In genomic region chr16:22217890-22218730, GRCh38 we compare ENCODE assay signal across 8 cellular contexts. TPM values are rescaled to one million over a fixed set of nuclear protein-coding genes. Genes with fewer than 3 reads are reported as not detected.
DNase-seq lines count a peak whose midpoint lies in the region; ATAC-seq and TF ChIP-seq lines count a peak whose summit lies in the region.

No MANE protein-coding gene starts in this region.

- intact Hi-C loops in gastrocnemius medialis (cut with DNase I; ENCODE audit: low total_unique reads): loop anchor here (10.0 kb wide), 1 partner anchor 703 kb away; no protein-coding TSS in a partner anchor

- H3K9me3 Mint-ChIP-seq in activated T-cell treated with anti-CD3 and anti-CD28 coated beads, Interleukin-2, amount 50 U/mL, for 4 hours: no peaks in the 10 kb centered on the region
- no peaks in the 10 kb centered on the region for H3K9me3 Mint-ChIP-seq in T-helper 2 cell treated with Interferon-gamma antibody and Interleukin-4, amounts not matched to agents 5 μg/mL and 100 μg/mL, for 36 hours

- H3K27me3 ChIP-seq in gastrocnemius medialis: no peaks in the 10 kb centered on the region

- no peak for DNase-seq in activated T-cell treated with anti-CD3 and anti-CD28 coated beads, Interleukin-2, amount 50 U/mL, for 4 hours
- no peak for DNase-seq in activated T-cell treated with anti-CD3 and anti-CD28 coated beads, Interleukin-2, amount 50 U/mL, for 1 hour
- no peak for DNase-seq in T-helper 2 cell treated with Interferon-gamma antibody and Interleukin-4, amounts not matched to agents 5 μg/mL and 100 μg/mL, for 36 hours (ENCODE audit: low spot score)
- DNase-seq in gastrocnemius medialis: peak in 1 of 2 donors; percentile 57
- DNase-seq in cerebellum (ENCODE audit: low spot score): no peak
- no peak for DNase-seq in medulla oblongata (ENCODE audit: extremely low spot score)
- no peak for DNase-seq in stimulated activated CD4-positive, alpha-beta T cell treated with anti-CD3 and anti-CD28 coated beads, Interleukin-4, amount 100 ng/mL, for 4 hours

- peak overlapping the region; percentile 14 for H3K27ac Mint-ChIP-seq in T-helper 2 cell treated with Interferon-gamma antibody and Interleukin-4, amounts not matched to agents 5 μg/mL and 100 μg/mL, for 36 hours

- TF ChIP-seq CTCF in gastrocnemius medialis (IDR thresholded peaks at IDR 0.05 in 4 of 5, conservative IDR thresholded peaks at IDR 0.05 in 1 of 5): no peak

- H3K4me3 ChIP-seq in gastrocnemius medialis: no peak overlapping the region

- TF ChIP-seq POLR2A in gastrocnemius medialis (IDR thresholded peaks at IDR 0.05): peak in 1 of 2 donors; percentile 10

- peaks cover 8% of the 10 kb centered on the region for H3K4me1 Mint-ChIP-seq in activated T-cell treated with anti-CD3 and anti-CD28 coated beads, Interleukin-2, amount 50 U/mL, for 4 hours (ENCODE audit: low read depth)
- peaks cover 41% of the 10 kb centered on the region for H3K4me1 Mint-ChIP-seq in T-helper 2 cell treated with Interferon-gamma antibody and Interleukin-4, amounts not matched to agents 5 μg/mL and 100 μg/mL, for 36 hours (ENCODE audit: low read depth)

- H3K36me3 ChIP-seq in gastrocnemius medialis: no peaks in the 10 kb centered on the region

- ATAC-seq in activated T-cell treated with anti-CD3 and anti-CD28 coated beads, Interleukin-2, amount 50 U/mL, for 4 hours: peak; percentile 58 to 72
- ATAC-seq in HG02678 (IDR thresholded peaks at IDR 0.05; ENCODE audit: unreplicated experiment) (peak; percentile 88), gastrocnemius medialis (peak in 1 of 2 donors; percentile 14)

- H3K9me3 ChIP-seq in gastrocnemius medialis: no peaks in the 10 kb centered on the region

- peaks cover 61 to 64% of the 10 kb centered on the region in 2 donors for H3K4me1 ChIP-seq in gastrocnemius medialis

- H3K36me3 Mint-ChIP-seq in activated T-cell treated with anti-CD3 and anti-CD28 coated beads, Interleukin-2, amount 50 U/mL, for 4 hours (ENCODE audit: insufficient read depth): peaks cover 12% of the 10 kb centered on the region
- H3K36me3 Mint-ChIP-seq in T-helper 2 cell treated with Interferon-gamma antibody and Interleukin-4, amounts not matched to agents 5 μg/mL and 100 μg/mL, for 36 hours (ENCODE audit: low read depth): peaks cover 34% of the 10 kb centered on the region

- no peaks in the 10 kb centered on the region for H3K27me3 Mint-ChIP-seq in activated T-cell treated with anti-CD3 and anti-CD28 coated beads, Interleukin-2, amount 50 U/mL, for 4 hours (ENCODE audit: low read depth)
- H3K27me3 Mint-ChIP-seq in T-helper 2 cell treated with Interferon-gamma antibody and Interleukin-4, amounts not matched to agents 5 μg/mL and 100 μg/mL, for 36 hours (ENCODE audit: low read depth): no peaks in the 10 kb centered on the region

- H3K4me3 Mint-ChIP-seq in activated T-cell treated with anti-CD3 and anti-CD28 coated beads, Interleukin-2, amount 50 U/mL, for 4 hours: no peak overlapping the region
- no peak overlapping the region for H3K4me3 Mint-ChIP-seq in T-helper 2 cell treated with Interferon-gamma antibody and Interleukin-4, amounts not matched to agents 5 μg/mL and 100 μg/mL, for 36 hours

- in situ Hi-C loops in gastrocnemius medialis (cut with MboI; ENCODE audit: low sequenced_read_pairs in 4 of 4): no loop called here

- H3K27ac ChIP-seq in gastrocnemius medialis: peak overlapping the region; percentile 90 to 95 (median 94)

RNA-seq across cellular contexts. Expression of gene EEF2K, which starts 12.0 kb away (rescaled TPM):
- 10 to 100 TPM; 17.8 to 22.8 (median 19.1) TPM for total RNA-seq in activated T-cell treated with anti-CD3 and anti-CD28 coated beads, Interleukin-2, amount 50 U/mL, for 4 hours
- 10 to 100 TPM; 18.7 to 39.9 (median 21.2) TPM for total RNA-seq in gastrocnemius medialis
- 19.2 TPM for total RNA-seq in cerebellum

RNA-seq across cellular contexts. Expression of gene SDR42E2, which starts 55.8 kb away (rescaled TPM):
- total RNA-seq in activated T-cell treated with anti-CD3 and anti-CD28 coated beads, Interleukin-2, amount 50 U/mL, for 4 hours: not detected
- not detected for total RNA-seq in gastrocnemius medialis
- not detected for total RNA-seq in cerebellum
